ENCODE assay signal across 26 cellular contexts in the genomic region with DNA sequence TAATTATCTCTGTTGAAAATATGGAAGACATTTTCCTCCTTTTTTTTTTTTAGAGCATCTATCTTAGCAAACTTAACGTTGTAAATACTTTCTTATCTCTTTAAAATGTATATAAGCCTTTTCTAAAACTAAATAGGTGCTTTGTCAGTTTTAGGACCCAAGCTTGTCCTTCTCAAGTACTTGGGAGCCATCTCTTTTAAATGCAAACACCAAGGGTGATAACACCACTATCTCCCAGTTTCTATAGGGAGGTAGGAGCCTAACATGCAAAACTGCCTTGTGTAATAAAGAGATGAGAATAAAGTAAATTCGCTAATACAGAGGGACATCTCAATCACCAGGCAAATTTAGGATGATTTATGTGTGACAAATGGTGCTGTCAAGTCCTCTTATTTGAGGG.
"Had no signal": no experiment of that assay in that cellular context is flagged by ENCODE, and none has a peak within 500 bp of the region (broad histone marks: within the 10 kb centered on the region; RNA-seq: fewer than 3 reads in every experiment).

No MANE protein-coding gene starts in this region.

- H3K4me3 Mint-ChIP-seq: immature natural killer cell; naive thymus-derived CD4-positive, alpha-beta T cell; natural killer cell treated with Interleukin-12 subunit alpha and Interleukin-12 subunit beta and Interleukin-15 and Interleukin-18, amount 100 ng/mL, for 72 hours; stimulated activated memory B cell treated with anti-CD40 and anti-IgM and Interleukin-4, amounts not matched to agents 10 μg/mL and 1 μg/mL and 100 μg/mL, for 72 hours; stimulated activated naive CD8-positive, alpha-beta T cell treated with anti-CD3 and anti-CD28 coated beads, Interleukin-15, amount 100 ng/mL, for 72 hours had no signal

- H3K4me1 Mint-ChIP-seq: immature natural killer cell; naive thymus-derived CD4-positive, alpha-beta T cell; stimulated activated memory B cell treated with anti-CD40 and anti-IgM and Interleukin-4, amounts not matched to agents 10 μg/mL and 1 μg/mL and 100 μg/mL, for 72 hours; stimulated activated naive CD8-positive, alpha-beta T cell treated with anti-CD3 and anti-CD28 coated beads, Interleukin-15, amount 100 ng/mL, for 72 hours had no signal

- H3K27me3 Mint-ChIP-seq: naive thymus-derived CD4-positive, alpha-beta T cell; natural killer cell treated with Interleukin-12 subunit alpha and Interleukin-12 subunit beta and Interleukin-15 and Interleukin-18, amount 100 ng/mL, for 72 hours; progenitor cell of endocrine pancreas; stimulated activated memory B cell treated with anti-CD40 and anti-IgM and Interleukin-4, amounts not matched to agents 10 μg/mL and 1 μg/mL and 100 μg/mL, for 72 hours; stimulated activated naive CD8-positive, alpha-beta T cell treated with anti-CD3 and anti-CD28 coated beads, Interleukin-15, amount 100 ng/mL, for 72 hours had no signal

- H3K9me3 ChIP-seq: left ventricle myocardium inferior, mucosa of descending colon, ovary, right atrium auricular region, right lobe of liver, thyroid gland, transverse colon, upper lobe of left lung, vagina had no signal

- H3K27ac Mint-ChIP-seq: immature natural killer cell; naive thymus-derived CD4-positive, alpha-beta T cell; natural killer cell treated with Interleukin-12 subunit alpha and Interleukin-12 subunit beta and Interleukin-15 and Interleukin-18, amount 100 ng/mL, for 72 hours; progenitor cell of endocrine pancreas; stimulated activated memory B cell treated with anti-CD40 and anti-IgM and Interleukin-4, amounts not matched to agents 10 μg/mL and 1 μg/mL and 100 μg/mL, for 72 hours; stimulated activated naive CD8-positive, alpha-beta T cell treated with anti-CD3 and anti-CD28 coated beads, Interleukin-15, amount 100 ng/mL, for 72 hours had no signal

- H3K27me3 ChIP-seq: hepatocyte, ovary, right atrium auricular region, right lobe of liver, thyroid gland, transverse colon, upper lobe of left lung, vagina had no signal

- H3K4me3 ChIP-seq: hepatocyte, left ventricle myocardium inferior, lung, mucosa of descending colon, ovary, right atrium auricular region, right lobe of liver, smooth muscle cell, thyroid gland, transverse colon, upper lobe of left lung, vagina had no signal

- H3K4me1 ChIP-seq: left ventricle myocardium inferior, right atrium auricular region, right lobe of liver, thyroid gland, transverse colon, upper lobe of left lung, vagina had no signal

- DNase-seq: immature natural killer cell; islet precursor cell; left ventricle myocardium inferior; midbrain; mucosa of descending colon; naive thymus-derived CD4-positive, alpha-beta T cell; ovary; right lobe of liver; stimulated activated CD4-positive, alpha-beta T cell treated with anti-CD3 and anti-CD28 coated beads, Interleukin-1b, Interleukin-23, amount 100 ng/mL, for 48 hours; stimulated activated CD4-positive, alpha-beta T cell treated with anti-CD3 and anti-CD28 coated beads, Interleukin-2, amount 100 ng/mL, for 48 hours; stimulated activated CD4-positive, alpha-beta T cell treated with anti-CD3 and anti-CD28 coated beads, Interleukin-4, amount 100 ng/mL, for 4 hours; stimulated activated CD8-positive, alpha-beta memory T cell treated with anti-CD3 and anti-CD28 coated beads, Interleukin-4, amount 100 ng/mL, for 48 hours; stimulated activated naive CD4-positive, alpha-beta T cell treated with Interleukin-2 at 50 U/mL for 16 hours; stimulated activated naive CD8-positive, alpha-beta T cell treated with anti-CD3 and anti-CD28 coated beads, Interleukin-15, amount 100 ng/mL, for 72 hours; substantia nigra; thyroid gland; transverse colon; upper lobe of left lung had no signal

- H3K36me3 Mint-ChIP-seq: immature natural killer cell; naive thymus-derived CD4-positive, alpha-beta T cell; natural killer cell treated with Interleukin-12 subunit alpha and Interleukin-12 subunit beta and Interleukin-15 and Interleukin-18, amount 100 ng/mL, for 72 hours; stimulated activated memory B cell treated with anti-CD40 and anti-IgM and Interleukin-4, amounts not matched to agents 10 μg/mL and 1 μg/mL and 100 μg/mL, for 72 hours had no signal

- ATAC-seq: mucosa of descending colon; naive thymus-derived CD4-positive, alpha-beta T cell; natural killer cell treated with Interleukin-12 subunit alpha and Interleukin-12 subunit beta and Interleukin-15 and Interleukin-18, amount 100 ng/mL, for 72 hours; right lobe of liver; stimulated activated memory B cell treated with anti-CD40 and anti-IgM and Interleukin-4, amounts not matched to agents 10 μg/mL and 1 μg/mL and 100 μg/mL, for 72 hours; stimulated activated naive CD8-positive, alpha-beta T cell treated with anti-CD3 and anti-CD28 coated beads, Interleukin-15, amount 100 ng/mL, for 72 hours had no signal

- H3K9me3 Mint-ChIP-seq: stimulated activated memory B cell treated with anti-CD40 and anti-IgM and Interleukin-4, amounts not matched to agents 10 μg/mL and 1 μg/mL and 100 μg/mL, for 72 hours had no signal

- H3K36me3 ChIP-seq: left ventricle myocardium inferior, ovary, right atrium auricular region, right lobe of liver, thyroid gland, transverse colon, upper lobe of left lung, vagina had no signal

- H3K27ac ChIP-seq: hepatocyte, left ventricle myocardium inferior, ovary, right atrium auricular region, right lobe of liver, thyroid gland, transverse colon, upper lobe of left lung, vagina had no signal
